2 cellular contexts compared by ENCODE assay signal in genomic region chr9:129646654-129647053, GRCh38.
TF ChIP-seq lines count a peak whose summit lies in the region.

No MANE protein-coding gene starts in this region.

TF ChIP-seq in HEK293, 187 proteins besides CTCF, POLR2A, EP300 and RAD21:
- TF ChIP-seq ZNF555 (tag by site-specific recombination; conservative IDR thresholded peaks at IDR 0.05) (no peak), BCL11B (tag by site-specific recombination; IDR thresholded peaks at IDR 0.05; ENCODE audit: low read depth) (no peak), ZNF133 (tag by site-specific recombination; IDR thresholded peaks at IDR 0.05) (no peak), GLI2 (tag by site-specific recombination; IDR thresholded peaks at IDR 0.05; ENCODE audit: borderline replicate concordance, low read depth) (no peak), TSHZ1 (tag by site-specific recombination; IDR thresholded peaks at IDR 0.05; ENCODE audit: borderline replicate concordance) (no peak), ZNF202 (tag by site-specific recombination; IDR thresholded peaks at IDR 0.05; ENCODE audit: borderline replicate concordance) (peak; percentile 68; the same call in 1 of the 2 replicates), RBAK (tag by site-specific recombination; IDR thresholded peaks at IDR 0.05) (no peak), ZNF792 (tag by site-specific recombination; IDR thresholded peaks at IDR 0.05) (no peak)

TF ChIP-seq in H1, 55 proteins besides CTCF, POLR2A, EP300 and RAD21:
- TF ChIP-seq KDM1A (IDR thresholded peaks at IDR 0.05; ENCODE audit: borderline replicate concordance, low read length) (peak; percentile 78), E2F6 (IDR thresholded peaks at IDR 0.05) (no peak), SP4 (IDR thresholded peaks at IDR 0.05; ENCODE audit: low read length) (no peak)
